Comparison of ENCODE assay signal across 12 cellular contexts in the genomic region with DNA sequence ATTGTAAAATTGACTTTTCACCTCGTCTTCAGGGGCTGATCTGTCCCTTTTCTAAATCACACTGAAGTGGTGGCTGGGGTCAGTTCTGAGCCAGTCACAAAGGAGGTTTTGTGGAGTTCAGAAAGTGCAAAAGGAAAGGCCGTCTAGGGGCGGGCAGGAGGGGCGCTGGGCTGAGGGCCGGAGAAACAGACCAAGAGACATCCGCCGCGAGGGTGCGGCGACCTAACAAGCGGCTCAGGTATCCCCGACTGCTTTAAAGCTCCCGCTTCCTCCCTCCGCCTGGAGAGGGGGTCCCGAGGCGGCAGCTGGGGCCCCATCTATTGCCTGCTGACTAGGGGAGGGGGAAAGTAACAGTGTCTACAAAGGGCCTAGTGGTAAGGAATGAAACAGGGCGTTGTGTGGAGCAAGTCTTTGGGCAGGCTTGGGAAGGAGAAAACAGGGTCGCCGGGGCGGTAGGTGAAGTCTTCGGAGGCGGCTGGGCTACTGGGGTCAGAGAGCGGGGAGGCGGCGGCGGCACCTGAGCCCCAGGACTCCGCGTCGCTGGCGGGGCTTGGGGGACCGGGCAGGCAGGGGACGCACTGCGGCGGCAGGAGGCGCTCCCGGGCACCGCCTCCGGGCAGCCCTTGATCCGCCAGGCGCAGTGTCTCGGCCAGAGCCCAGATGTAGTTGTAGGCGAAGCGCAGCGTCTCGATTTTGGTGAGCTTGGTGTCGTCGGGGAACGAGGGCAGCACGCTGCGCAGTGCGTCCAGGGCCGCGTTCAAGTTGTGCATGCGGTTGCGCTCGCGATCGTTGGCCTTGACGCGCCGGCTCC. TPM values are rescaled to one million over a fixed set of nuclear protein-coding genes. Genes with fewer than 3 reads are reported as not detected.
DNase-seq lines count a peak whose midpoint lies in the region; ATAC-seq, FAIRE-seq and TF ChIP-seq lines count a peak whose summit lies in the region.
"Had no signal": no experiment of that assay in that cellular context is flagged by ENCODE, and none has a peak within 500 bp of the region (broad histone marks: within the 10 kb centered on the region; RNA-seq: fewer than 3 reads in every experiment).

No MANE protein-coding gene starts in this region.

- H3K79me1 ChIP-seq in neuronal stem cell (ENCODE audit: low read depth, low read length), result no peaks in the 10 kb centered on the region

- H3K4me3 ChIP-seq in MG63, result peak overlapping the region; percentile 22; the same call in 1 of the 2 replicates
- peak overlapping the region in 1 of 2 donors; percentile 60 for H3K4me3 ChIP-seq in neuronal stem cell (ENCODE audit: low read length in 2 of 2)
- H3K4me3 ChIP-seq: sigmoid colon had no signal

- H2AFZ ChIP-seq in neuronal stem cell (ENCODE audit: low read length), result peak overlapping the region; percentile 82

- no peak overlapping the region for H2AK5ac ChIP-seq in neuronal stem cell (ENCODE audit: low read depth, low read length)

- no peak overlapping the region for H4K91ac ChIP-seq in neuronal stem cell (ENCODE audit: low read depth, low read length, poor library complexity)

- H2BK5ac ChIP-seq in neuronal stem cell (ENCODE audit: low read length), result no peak overlapping the region

- peak overlapping the region; percentile 15 for H3K23ac ChIP-seq in neuronal stem cell (ENCODE audit: low read depth, low read length, poor library complexity)

- no peak for ATAC-seq in HG03135 (IDR thresholded peaks at IDR 0.05; ENCODE audit: unreplicated experiment)
- no peak for ATAC-seq in GM21723 (IDR thresholded peaks at IDR 0.05; ENCODE audit: unreplicated experiment)
- no peak for ATAC-seq in HG02678 (IDR thresholded peaks at IDR 0.05; ENCODE audit: unreplicated experiment)
- ATAC-seq: PC-3 had no signal

- H3K4me1 ChIP-seq in neuronal stem cell (ENCODE audit: control insufficient read depth in 2 of 2, insufficient read depth in 1 of 2, low read depth in 1 of 2, low read length in 2 of 2), result peaks cover 7 to 10% of the 10 kb centered on the region in 2 donors

- peak; percentile 28 for TF ChIP-seq CTCF in D721Med (IDR thresholded peaks at IDR 0.05; ENCODE audit: insufficient read depth, missing control alignments)

- H4K8ac ChIP-seq in neuronal stem cell (ENCODE audit: low read depth, low read length), result no peak overlapping the region

- no peak overlapping the region for H2BK15ac ChIP-seq in neuronal stem cell (ENCODE audit: low read length)

- H3K4me2 ChIP-seq in neuronal stem cell (ENCODE audit: insufficient read depth, low read length, poor library complexity, severe bottlenecking), result peak overlapping the region; percentile 49

- H3K18ac ChIP-seq in neuronal stem cell (ENCODE audit: low read length), result peak overlapping the region; percentile 9

- no peak overlapping the region for H3K14ac ChIP-seq in neuronal stem cell (ENCODE audit: low read length)

- no CpG with 5 or more reads among the region's 61 CpGs for WGBS in neuronal stem cell (ENCODE audit: extremely low coverage in 2 of 2, insufficient read length in 2 of 2, insufficient replicate concordance in 1 of 2), 2 donors

- no peak overlapping the region for H2BK120ac ChIP-seq in neuronal stem cell (ENCODE audit: low read depth, low read length)

- no peak for FAIRE-seq in D721Med (lab: Jason Lieb, UNC)

- peaks cover 31% of the 10 kb centered on the region for H3K27me3 ChIP-seq in MG63
- H3K27me3 ChIP-seq in neuronal stem cell (ENCODE audit: control insufficient read depth in 3 of 3, insufficient read depth in 3 of 3, low read depth in 1 of 3, low read length in 3 of 3), result peaks cover 26 to 93% (median 84%) of the 10 kb centered on the region in 3 experiments

- H2BK12ac ChIP-seq in neuronal stem cell (ENCODE audit: low read length), result peak overlapping the region; percentile 31

- H3K9me3 ChIP-seq in MG63 (no peaks in the 10 kb centered on the region; the same call in 1 of the 2 replicates), neuronal stem cell (replicated peaks in 1 of 2; ENCODE audit: control insufficient read depth in 2 of 2, insufficient read depth in 1 of 2, low read depth in 1 of 2, low read length in 2 of 2) (peaks cover 0 to 16% of the 10 kb centered on the region in 2 donors)

- no peak overlapping the region for H3K27ac ChIP-seq in neuronal stem cell (replicated peaks; ENCODE audit: low read length)
- H3K27ac ChIP-seq: sigmoid colon had no signal

- H3K4ac ChIP-seq in neuronal stem cell (ENCODE audit: low read length), result no peak overlapping the region

- TF ChIP-seq POLR2A in erythroblast (IDR thresholded peaks at IDR 0.05; ENCODE audit: low read length), result no peak

- no peaks in the 10 kb centered on the region for H3K36me3 ChIP-seq in MG63
- H3K36me3 ChIP-seq in neuronal stem cell (replicated peaks in 1 of 2; ENCODE audit: control insufficient read depth in 2 of 2, insufficient read depth in 2 of 2, low read length in 2 of 2), result no peaks in the 10 kb centered on the region
- H3K36me3 ChIP-seq: sigmoid colon had no signal

- DNase-seq in D721Med (ENCODE audit: insufficient read length, low spot score) (no peak), MG63 (no peak), erythroblast (lab: John Stamatoyannopoulos, UW) (peak; percentile 41 to 60), neuronal stem cell (ENCODE audit: low spot score) (no peak), DMS114 treated with DMSO at 0.1 percent for 48 hours (lab: John Stamatoyannopoulos, UW; ENCODE audit: unreplicated experiment) (no peak)
- DNase-seq: PC-3, sigmoid colon had no signal

- no peak overlapping the region for H3K9ac ChIP-seq in neuronal stem cell (ENCODE audit: low read depth, low read length, poor library complexity)

RNA-seq across cellular contexts. Expression of a gene that starts 0.9 kb away (rescaled TPM):
- not detected in 2 replicates for total RNA-seq in MG63 (2014; rRNA removed; shearing (Covaris generic); ENCODE audit: low replicate concordance)
- polyA plus RNA-seq in neuronal stem cell (2013, experiment 1 of 2), result 0.04 TPM
- polyA plus RNA-seq in neuronal stem cell (2013, experiment 2 of 2), result 0.03 TPM
- total RNA-seq: cardiac septum, PC-3, sigmoid colon had no signal
- polyA plus RNA-seq: IgD-negative memory B cell, sigmoid colon had no signal

RNA-seq across cellular contexts. Expression of a gene that starts 44.0 kb away (rescaled TPM):
- 0.76 TPM in 1 of 2 replicates, not detected in the other for total RNA-seq in MG63 (2014; rRNA removed; shearing (Covaris generic); ENCODE audit: low replicate concordance)
- 1.7 TPM for polyA plus RNA-seq in neuronal stem cell (2013, experiment 1 of 2)
- 1.8 TPM for polyA plus RNA-seq in neuronal stem cell (2013, experiment 2 of 2)
- total RNA-seq: PC-3 had no signal
- polyA plus RNA-seq: IgD-negative memory B cell had no signal

Comparison
In these comparisons a context has a peak if more than half of its experiments do, and no peak if none do; other contexts are left out.
1. DNase-seq: peak in erythroblast (2 of 2); none in D721Med (single experiment), MG63 (single experiment), neuronal stem cell (single experiment) and DMS114 treated with DMSO at 0.1 percent for 48 hours (single experiment).